ENCODE assay signal across 22 cellular contexts in genomic region chr6:14278000-14278399, GRCh38.
A peak's percentile ranks its signal among the peaks of the same experiment; 100 is the strongest.
DNase-seq lines count a peak whose midpoint lies in the region; ATAC-seq, FAIRE-seq and TF ChIP-seq lines count a peak whose summit lies in the region.
"Had no signal": no experiment of that assay in that cellular context is flagged by ENCODE, and none has a peak within 500 bp of the region (broad histone marks: within the 10 kb centered on the region; RNA-seq: fewer than 3 reads in every experiment).

No MANE protein-coding gene starts in this region.

- POLR2A ChIA-PET in naive thymus-derived CD8-positive, alpha-beta T cell (lab: Charles Lee): interaction anchor here (1.0 to 1.2 kb wide), 2 partner anchors 9 to 11 kb away, joined by 3 to 4 read pairs; no protein-coding TSS in a partner anchor

- H4K20me1 ChIP-seq in DOHH2 (ENCODE audit: control insufficient read depth, insufficient read depth, low read depth, low read length): no peaks in the 10 kb centered on the region

- H3K4me1 ChIP-seq in DOHH2 (ENCODE audit: control insufficient read depth, low read length) (peaks cover 54% of the 10 kb centered on the region), kidney (ENCODE audit: control insufficient read depth in 1 of 2, insufficient read depth in 1 of 2, low read depth in 1 of 2, low read length in 2 of 2) (peaks cover 0 to 3% of the 10 kb centered on the region in 2 donors)

- H3K9me3 Mint-ChIP-seq in activated CD4-positive, alpha-beta T cell treated with anti-CD3 and anti-CD28 coated beads, Interleukin-2, amount 10 ng/mL, durations not matched to agents 24 days and 14 days: peaks cover 5% of the 10 kb centered on the region
- H3K9me3 Mint-ChIP-seq in activated T-helper 17 cell treated with anti-CD3 and anti-CD28 coated beads, Interleukin-2, amount 50 U/mL, for 72 hours: peaks cover 5% of the 10 kb centered on the region
- peaks cover 0 to 4% (median 0%) of the 10 kb centered on the region in 9 donors for H3K9me3 Mint-ChIP-seq in naive thymus-derived CD8-positive, alpha-beta T cell

- H3K27me3 Mint-ChIP-seq in activated CD4-positive, alpha-beta T cell treated with anti-CD3 and anti-CD28 coated beads, Interleukin-2, amount 10 ng/mL, durations not matched to agents 24 days and 14 days: no peaks in the 10 kb centered on the region
- H3K27me3 Mint-ChIP-seq in activated T-helper 17 cell treated with anti-CD3 and anti-CD28 coated beads, Interleukin-2, amount 50 U/mL, for 72 hours: no peaks in the 10 kb centered on the region
- no peaks in the 10 kb centered on the region for H3K27me3 Mint-ChIP-seq in naive thymus-derived CD8-positive, alpha-beta T cell

- no peak overlapping the region for H3K9ac ChIP-seq in kidney (ENCODE audit: low read length in 2 of 2)

- FAIRE-seq in kidney (lab: Jason Lieb, UNC): no peak

- peak overlapping the region; percentile 71 for H3K4me3 Mint-ChIP-seq in activated CD4-positive, alpha-beta T cell treated with anti-CD3 and anti-CD28 coated beads, Interleukin-2, amount 10 ng/mL, durations not matched to agents 24 days and 14 days
- peak overlapping the region; percentile 71 for H3K4me3 Mint-ChIP-seq in activated T-helper 17 cell treated with anti-CD3 and anti-CD28 coated beads, Interleukin-2, amount 50 U/mL, for 72 hours
- H3K4me3 Mint-ChIP-seq in naive thymus-derived CD8-positive, alpha-beta T cell: peak overlapping the region in 8 of 10 donors; percentile 63 to 88 (median 81)

- H3K9me3 ChIP-seq in DOHH2 (ENCODE audit: control insufficient read depth, insufficient read depth, low read length) (peaks cover 1% of the 10 kb centered on the region; the same call in 1 of the 2 replicates), kidney (ENCODE audit: control insufficient read depth in 1 of 2, low read length in 2 of 2) (no peaks in the 10 kb centered on the region)
- H3K9me3 ChIP-seq: adrenal gland had no signal

- H3K4me2 ChIP-seq in DOHH2 (ENCODE audit: low read length): peak overlapping the region; percentile 95
- H3K4me2 ChIP-seq: PC-9 had no signal

- H3K9me2 ChIP-seq in DOHH2 (replicated peaks; ENCODE audit: control insufficient read depth, low read length): no peaks in the 10 kb centered on the region

- H3K27me3 ChIP-seq in DOHH2 (ENCODE audit: control insufficient read depth, low read length): no peaks in the 10 kb centered on the region
- H3K27me3 ChIP-seq: adrenal gland, cardiac muscle cell, dorsolateral prefrontal cortex, gastroesophageal sphincter had no signal

- peaks cover under 1% of the 10 kb centered on the region for H3K36me3 Mint-ChIP-seq in activated CD4-positive, alpha-beta T cell treated with anti-CD3 and anti-CD28 coated beads, Interleukin-2, amount 10 ng/mL, durations not matched to agents 24 days and 14 days (ENCODE audit: low read depth)
- H3K36me3 Mint-ChIP-seq in activated T-helper 17 cell treated with anti-CD3 and anti-CD28 coated beads, Interleukin-2, amount 50 U/mL, for 72 hours (ENCODE audit: low read depth): no peaks in the 10 kb centered on the region
- H3K36me3 Mint-ChIP-seq in naive thymus-derived CD8-positive, alpha-beta T cell: no peaks in the 10 kb centered on the region
- H3K36me3 Mint-ChIP-seq: CD14-positive monocyte had no signal

- H3K36me3 ChIP-seq in DOHH2 (ENCODE audit: control insufficient read depth, low read length): peaks cover 8% of the 10 kb centered on the region; the same call in 1 of the 2 replicates
- no peaks in the 10 kb centered on the region for H3K36me3 ChIP-seq in kidney (ENCODE audit: control insufficient read depth in 1 of 2, insufficient read depth in 2 of 2, low read length in 2 of 2)
- H3K36me3 ChIP-seq: adrenal gland, cardiac muscle cell, gastroesophageal sphincter had no signal

- H3K4me3 ChIP-seq in DOHH2 (ENCODE audit: low read length) (peak overlapping the region; percentile 71), kidney (ENCODE audit: low read length in 2 of 2) (no peak overlapping the region)
- H3K4me3 ChIP-seq: adrenal gland, cardiac muscle cell, dorsolateral prefrontal cortex, gastroesophageal sphincter, PC-9 had no signal

- H3K27ac Mint-ChIP-seq in activated CD4-positive, alpha-beta T cell treated with anti-CD3 and anti-CD28 coated beads, Interleukin-2, amount 10 ng/mL, durations not matched to agents 24 days and 14 days: peak overlapping the region; percentile 92
- peak overlapping the region; percentile 74 for H3K27ac Mint-ChIP-seq in activated T-helper 17 cell treated with anti-CD3 and anti-CD28 coated beads, Interleukin-2, amount 50 U/mL, for 72 hours
- peak overlapping the region in 9 of 10 donors; percentile 75 to 97 (median 91) for H3K27ac Mint-ChIP-seq in naive thymus-derived CD8-positive, alpha-beta T cell
- H3K27ac Mint-ChIP-seq: progenitor cell of endocrine pancreas had no signal

- DNase-seq in activated CD4-positive, alpha-beta T cell treated with anti-CD3 and anti-CD28 coated beads, Interleukin-2, amount 10 ng/mL, durations not matched to agents 24 days and 14 days: no peak
- DNase-seq in activated CD4-positive, alpha-beta T cell treated with anti-CD3 and anti-CD28 coated beads, Interleukin-2, amount 50 U/mL, for 4 hours: no peak
- DNase-seq in naive thymus-derived CD8-positive, alpha-beta T cell: no peak
- DNase-seq in NCI-H1092 (lab: John Stamatoyannopoulos, UW) (no peak), kidney (no peak), H4 (ENCODE audit: low spot score) (no peak)
- DNase-seq: activated CD4-positive, CD25-positive, alpha-beta regulatory T cell; activated CD8-positive, alpha-beta memory T cell treated with anti-CD3 and anti-CD28 coated beads, Interleukin-2, amount 50 U/mL, for 4 hours; adrenal gland; DMS53; dorsolateral prefrontal cortex; NCI-H187 treated with DMSO at 0.1 percent for 48 hours; NCI-H226; PC-9; SIG-M5; stimulated activated CD4-positive, alpha-beta T cell treated with anti-CD3 and anti-CD28 coated beads, Interleukin-2, amount 100 ng/mL, for 24 hours had no signal

- peaks cover 42% of the 10 kb centered on the region for H3K4me1 Mint-ChIP-seq in activated CD4-positive, alpha-beta T cell treated with anti-CD3 and anti-CD28 coated beads, Interleukin-2, amount 10 ng/mL, durations not matched to agents 24 days and 14 days
- H3K4me1 Mint-ChIP-seq in activated T-helper 17 cell treated with anti-CD3 and anti-CD28 coated beads, Interleukin-2, amount 50 U/mL, for 72 hours: peaks cover 25% of the 10 kb centered on the region
- H3K4me1 Mint-ChIP-seq in naive thymus-derived CD8-positive, alpha-beta T cell: peaks cover 33 to 59% (median 54%) of the 10 kb centered on the region in 4 donors

- H3K27ac ChIP-seq in DOHH2 (ENCODE audit: low read depth, low read length) (peak overlapping the region; percentile 98), kidney (ENCODE audit: low read depth in 2 of 2, low read length in 2 of 2) (no peak overlapping the region)
- H3K27ac ChIP-seq: cardiac muscle cell, PC-9 had no signal

- intact Hi-C loops in activated CD4-positive, alpha-beta T cell treated with anti-CD3 and anti-CD28 coated beads, Interleukin-2, amount 10 ng/mL, durations not matched to agents 24 days and 14 days (cut with micrococcal nuclease): loop anchor here (2.0 to 10.0 kb wide), 3 partner anchors 173 to 967 kb away; partner anchors contain the start of gene JARID2
- intact Hi-C loops in kidney (cut with DNase I): no loop called here

- peak; percentile 45 for ATAC-seq in activated T-helper 17 cell treated with anti-CD3 and anti-CD28 coated beads, Interleukin-2, amount 50 U/mL, for 72 hours (replicated peaks)
- ATAC-seq in naive thymus-derived CD8-positive, alpha-beta T cell: no peak
- ATAC-seq: gastroesophageal sphincter had no signal

- TF ChIP-seq CTCF in DOHH2 (IDR thresholded peaks at IDR 0.05; ENCODE audit: low read depth, low read length, poor library complexity, severe bottlenecking): no peak
- no peak for TF ChIP-seq CTCF in kidney (IDR thresholded peaks at IDR 0.05; ENCODE audit: borderline replicate concordance, extremely low read depth, insufficient read depth)

- no peaks in the 10 kb centered on the region for H3K79me2 ChIP-seq in DOHH2 (ENCODE audit: control insufficient read depth, low read length)

- peaks cover 22% of the 10 kb centered on the region for H3F3A ChIP-seq in DOHH2 (ENCODE audit: control insufficient read depth, insufficient read depth)
